Comparison of ENCODE assay signal across 21 cellular contexts in genomic region chrX:623268-623598, GRCh38. TPM values are rescaled to one million over a fixed set of nuclear protein-coding genes. Genes with fewer than 3 reads are reported as not detected.
"Had no signal": no experiment of that assay in that cellular context is flagged by ENCODE, and none has a peak within 500 bp of the region (broad histone marks: within the 10 kb centered on the region; RNA-seq: fewer than 3 reads in every experiment).

No MANE protein-coding gene starts in this region.

- DNase-seq: activated CD4-positive, CD25-positive, alpha-beta regulatory T cell treated with anti-CD3 and anti-CD28 coated beads, Interleukin-2, amount 50 U/mL, for 72 hours; activated gamma-delta T cell treated with Interleukin-2 at 50 U/mL for 16 hours; body of pancreas; central memory CD4-positive, alpha-beta T cell; erythroblast; foreskin melanocyte; heart left ventricle; left ventricle myocardium inferior; mammary epithelial cell; midbrain; sigmoid colon; stimulated activated CD4-positive, alpha-beta T cell treated with anti-CD3 and anti-CD28 coated beads, Interleukin-4, amount 100 ng/mL, for 4 hours; stimulated activated naive CD4-positive, alpha-beta T cell; T1000; thyroid gland had no signal

- ATAC-seq: activated naive CD4-positive, alpha-beta T cell treated with anti-CD3 and anti-CD28 coated beads, Interleukin-2, amount 50 U/mL, for 72 hours; body of pancreas; heart left ventricle had no signal

- H3K27ac Mint-ChIP-seq: activated naive CD4-positive, alpha-beta T cell treated with anti-CD3 and anti-CD28 coated beads, Interleukin-2, amount 50 U/mL, for 72 hours had no signal

- H3K27me3 ChIP-seq: body of pancreas had no signal

- H3K4me1 ChIP-seq: body of pancreas, thyroid gland had no signal

- H3K9me3 ChIP-seq: body of pancreas, heart left ventricle, left ventricle myocardium inferior, sigmoid colon, thyroid gland had no signal

- H3K27ac ChIP-seq: body of pancreas, heart left ventricle, left ventricle myocardium inferior, sigmoid colon, thyroid gland had no signal

RNA-seq across cellular contexts. Expression of gene SHOX, which starts 7.4 kb away (rescaled TPM):
- total RNA-seq: activated CD8-positive, alpha-beta memory T cell treated with anti-CD3 and anti-CD28 coated beads for 36 hours; activated naive CD4-positive, alpha-beta T cell treated with anti-CD3 and anti-CD28 coated beads, Interleukin-2, amount 50 U/mL, for 72 hours; body of pancreas; heart left ventricle; kidney epithelial cell; left ventricle myocardium inferior; mammary epithelial cell; renal cortical epithelial cell; T-helper 1 cell treated with Interleukin-12 subunit alpha and Interleukin-12 subunit beta and Interleukin-4 antibody, amounts not matched to agents 30 ng/mL and 1 ng/mL, for 36 hours; thyroid gland; ureter had no signal
- polyA plus RNA-seq: heart left ventricle, mammary epithelial cell had no signal
